ENCODE assay signal across 26 cellular contexts in genomic region chr5:5178580-5178979, GRCh38. TPM values are rescaled to one million over a fixed set of nuclear protein-coding genes. Genes with fewer than 3 reads are reported as not detected.
DNase-seq lines count a peak whose midpoint lies in the region; ATAC-seq and TF ChIP-seq lines count a peak whose summit lies in the region.
"Had no signal": no experiment of that assay in that cellular context is flagged by ENCODE, and none has a peak within 500 bp of the region (broad histone marks: within the 10 kb centered on the region; RNA-seq: fewer than 3 reads in every experiment).

No MANE protein-coding gene starts in this region.

- no peak overlapping the region for H2BK120ac ChIP-seq in mesenchymal stem cell (ENCODE audit: low read depth, low read length)

- peak overlapping the region; percentile 41; the same call in 1 of the 3 replicates for H3K4me3 Mint-ChIP-seq in GM23338
- H3K4me3 Mint-ChIP-seq in WTC11, result peak overlapping the region; percentile 54
- no peak overlapping the region for H3K4me3 Mint-ChIP-seq in activated CD4-positive, alpha-beta memory T cell treated with anti-CD3 and anti-CD28 coated beads, Interleukin-2, amount 10 ng/mL, durations not matched to agents 7 days and 5 days
- H3K4me3 Mint-ChIP-seq: CD8-positive, alpha-beta T cell had no signal

- H2BK15ac ChIP-seq in mesenchymal stem cell (ENCODE audit: low read depth, poor library complexity, severe bottlenecking), result no peak overlapping the region

- intact Hi-C loops in esophagus muscularis mucosa (cut with DNase I), result no loop called here

- H3K23ac ChIP-seq in mesenchymal stem cell (ENCODE audit: low read length in 2 of 2), result no peak overlapping the region

- DNase-seq in GM23338 (ENCODE audit: low spot score) (no peak), WTC11 (ENCODE audit: low spot score) (no peak), esophagus muscularis mucosa (ENCODE audit: extremely low spot score) (peak; percentile 57), mesenchymal stem cell (no peak), smooth muscle cell (lab: John Stamatoyannopoulos, UW; ENCODE audit: unreplicated experiment) (no peak)
- no peak for DNase-seq in activated CD4-positive, alpha-beta memory T cell treated with anti-CD3 and anti-CD28 coated beads, Interleukin-2, amount 10 ng/mL, durations not matched to agents 7 days and 5 days
- DNase-seq: 8988T; AML-193; C1 segment of cervical spinal cord; CD8-positive, alpha-beta T cell; DMS153; GOT3; KBM-7; NCI-H1092; NCI-H1436; NCI-H187 treated with DMSO at 0.1 percent for 48 hours; NCI-H2227 treated with DMSO at 0.1 percent for 48 hours; NCI-H510A; NK-92 treated with Interleukin-12 subunit alpha and Interleukin-12 subunit beta, amount 100 ng/mL, for 24 hours; SIG-M5; SK-N-SH had no signal

- peak overlapping the region; percentile 98 for H3K27ac Mint-ChIP-seq in GM23338
- peak overlapping the region; percentile 100 for H3K27ac Mint-ChIP-seq in WTC11
- no peak overlapping the region for H3K27ac Mint-ChIP-seq in activated CD4-positive, alpha-beta memory T cell treated with anti-CD3 and anti-CD28 coated beads, Interleukin-2, amount 10 ng/mL, durations not matched to agents 7 days and 5 days
- H3K27ac Mint-ChIP-seq: CD8-positive, alpha-beta T cell had no signal

- POLR2A ChIA-PET in WTC11 (lab: Charles Lee), result interaction anchor here (0.6 kb wide), 1 partner anchor 17 kb away, joined by 7 read pairs; no protein-coding TSS in a partner anchor
- POLR2A ChIA-PET in activated CD4-positive, alpha-beta memory T cell treated with anti-CD3 and anti-CD28 coated beads, Interleukin-2, amount 10 ng/mL, durations not matched to agents 7 days and 5 days (lab: Charles Lee), result no interaction called here

- H3K27ac ChIP-seq in GM23338 (ENCODE audit: low read depth), result peak overlapping the region; percentile 96
- H3K27ac ChIP-seq in esophagus muscularis mucosa (replicated peaks in 1 of 4), result no peak overlapping the region
- H3K27ac ChIP-seq in mesenchymal stem cell (ENCODE audit: low read length, poor library complexity, severe bottlenecking), result peak overlapping the region; percentile 30
- H3K27ac ChIP-seq in smooth muscle cell (ENCODE audit: low read depth), result no peak overlapping the region
- H3K27ac ChIP-seq: RWPE1 had no signal

- H3K27me3 ChIP-seq in GM23338 (ENCODE audit: insufficient read depth), result no peaks in the 10 kb centered on the region
- peaks cover 0 to 13% (median 0%) of the 10 kb centered on the region in 4 donors for H3K27me3 ChIP-seq in esophagus muscularis mucosa
- no peaks in the 10 kb centered on the region for H3K27me3 ChIP-seq in mesenchymal stem cell (ENCODE audit: control insufficient read depth in 1 of 2, insufficient read depth in 1 of 2, low read length in 2 of 2)
- H3K27me3 ChIP-seq in smooth muscle cell (ENCODE audit: low read depth), result peaks cover 3% of the 10 kb centered on the region

- H3K4me1 Mint-ChIP-seq in GM23338, result peaks cover 71% of the 10 kb centered on the region
- H3K4me1 Mint-ChIP-seq in WTC11, result peaks cover 84% of the 10 kb centered on the region
- no peaks in the 10 kb centered on the region for H3K4me1 Mint-ChIP-seq in activated CD4-positive, alpha-beta memory T cell treated with anti-CD3 and anti-CD28 coated beads, Interleukin-2, amount 10 ng/mL, durations not matched to agents 7 days and 5 days

- WGBS in esophagus muscularis mucosa, result 37% methylated on average over 2 of the region's 2 CpGs
- 77% methylated on average over 2 of the region's 2 CpGs for WGBS in mesenchymal stem cell
- 80% methylated on average over 2 of the region's 2 CpGs for WGBS in smooth muscle cell (ENCODE audit: low lambda C conversion rate)

- H3K36me3 Mint-ChIP-seq in GM23338 (ENCODE audit: low read depth) (peaks cover 22% of the 10 kb centered on the region), WTC11 (peaks cover 22% of the 10 kb centered on the region)
- no peaks in the 10 kb centered on the region for H3K36me3 Mint-ChIP-seq in activated CD4-positive, alpha-beta memory T cell treated with anti-CD3 and anti-CD28 coated beads, Interleukin-2, amount 10 ng/mL, durations not matched to agents 7 days and 5 days (ENCODE audit: low read depth)
- H3K36me3 Mint-ChIP-seq: CD8-positive, alpha-beta T cell had no signal

- H3K79me2 ChIP-seq in GM23338 (replicated peaks; ENCODE audit: insufficient read depth) (peaks cover 22% of the 10 kb centered on the region; the same call in 1 of the 2 replicates), smooth muscle cell (ENCODE audit: low read depth) (no peaks in the 10 kb centered on the region)

- H3K27me3 Mint-ChIP-seq in GM23338 (ENCODE audit: insufficient read depth, low read depth, poor library complexity) (peaks cover 9% of the 10 kb centered on the region), WTC11 (ENCODE audit: low read depth) (no peaks in the 10 kb centered on the region)
- H3K27me3 Mint-ChIP-seq in activated CD4-positive, alpha-beta memory T cell treated with anti-CD3 and anti-CD28 coated beads, Interleukin-2, amount 10 ng/mL, durations not matched to agents 7 days and 5 days, result peaks cover 9% of the 10 kb centered on the region

- no peak overlapping the region for H3K4ac ChIP-seq in mesenchymal stem cell (ENCODE audit: low read depth in 1 of 2, low read length in 2 of 2)

- peak overlapping the region; percentile 69 for H2BK5ac ChIP-seq in mesenchymal stem cell (ENCODE audit: low read depth, low read length, poor library complexity, severe bottlenecking)

- CTCF ChIA-PET in WTC11 (lab: Charles Lee), result interaction anchor here (1.0 kb wide), 1 partner anchor 38 kb away, joined by 3 read pairs; the partner anchor contains the start of gene ADAMTS16
- CTCF ChIA-PET in activated CD4-positive, alpha-beta memory T cell treated with anti-CD3 and anti-CD28 coated beads, Interleukin-2, amount 10 ng/mL, durations not matched to agents 7 days and 5 days (lab: Charles Lee), result no interaction called here

- H4K8ac ChIP-seq in mesenchymal stem cell (ENCODE audit: low read length), result no peak overlapping the region

- peaks cover 2% of the 10 kb centered on the region for H3K79me1 ChIP-seq in mesenchymal stem cell (replicated peaks; ENCODE audit: low read length, poor library complexity, severe bottlenecking)

- H2AFZ ChIP-seq in GM23338, result no peak overlapping the region
- H2AFZ ChIP-seq in mesenchymal stem cell (ENCODE audit: low read depth, low read length), result no peak overlapping the region
- H2AFZ ChIP-seq in smooth muscle cell (ENCODE audit: low read depth), result no peak overlapping the region

- no peak for TF ChIP-seq CTCF in GM23338 (conservative IDR thresholded peaks at IDR 0.05; ENCODE audit: low read depth in 2 of 2)
- no peak for TF ChIP-seq CTCF in WTC11 (IDR thresholded peaks at IDR 0.05)
- TF ChIP-seq CTCF in esophagus muscularis mucosa (IDR thresholded peaks at IDR 0.05), result no peak
- no peak for TF ChIP-seq CTCF in smooth muscle cell (IDR thresholded peaks at IDR 0.05; ENCODE audit: borderline replicate concordance, insufficient read depth, poor library complexity, severe bottlenecking)

- no peak overlapping the region for H3K18ac ChIP-seq in mesenchymal stem cell (ENCODE audit: low read depth in 1 of 2, low read length in 2 of 2)

- ATAC-seq in GM23338 (no peak), WTC11 (no peak), HG02642 (IDR thresholded peaks at IDR 0.05; ENCODE audit: poor library complexity, unreplicated experiment) (no peak), HG03354 (IDR thresholded peaks at IDR 0.05; ENCODE audit: poor library complexity, severe bottlenecking, unreplicated experiment) (no peak)
- ATAC-seq: CD8-positive, alpha-beta T cell had no signal

- H3K4me3 ChIP-seq in GM23338, result peak overlapping the region; percentile 15
- no peak overlapping the region for H3K4me3 ChIP-seq in esophagus muscularis mucosa
- H3K4me3 ChIP-seq in mesenchymal stem cell (ENCODE audit: insufficient read depth in 1 of 2, low read depth in 1 of 2, low read length in 2 of 2), result no peak overlapping the region
- no peak overlapping the region for H3K4me3 ChIP-seq in smooth muscle cell

- TF ChIP-seq POLR2A in esophagus muscularis mucosa (IDR thresholded peaks at IDR 0.05; ENCODE audit: low read depth), result no peak

- H3K9me3 ChIP-seq in esophagus muscularis mucosa, result peaks cover 0 to 6% (median 0%) of the 10 kb centered on the region in 4 donors
- no peaks in the 10 kb centered on the region for H3K9me3 ChIP-seq in mesenchymal stem cell (ENCODE audit: control insufficient read depth, low read length)
- no peaks in the 10 kb centered on the region for H3K9me3 ChIP-seq in smooth muscle cell (replicated peaks; ENCODE audit: low read depth)
- H3K9me3 ChIP-seq: SK-N-SH had no signal

- H3K9me2 ChIP-seq in GM23338 (ENCODE audit: insufficient read depth), result no peaks in the 10 kb centered on the region
- H3K9me2 ChIP-seq: SK-N-SH had no signal

- H3K36me3 ChIP-seq in GM23338 (ENCODE audit: insufficient read depth) (no peaks in the 10 kb centered on the region), esophagus muscularis mucosa (no peaks in the 10 kb centered on the region), mesenchymal stem cell (ENCODE audit: control insufficient read depth in 1 of 2, insufficient read depth in 2 of 2, low read depth in 1 of 2, low read length in 2 of 2) (peaks cover 0 to under 1% of the 10 kb centered on the region in 2 experiments), smooth muscle cell (ENCODE audit: low read depth) (no peaks in the 10 kb centered on the region)

- H2AK5ac ChIP-seq in mesenchymal stem cell (ENCODE audit: low read length, severe bottlenecking), result peak overlapping the region; percentile 0

- H3K4me1 ChIP-seq in GM23338 (ENCODE audit: insufficient read depth), result peaks cover 44% of the 10 kb centered on the region
- no peaks in the 10 kb centered on the region for H3K4me1 ChIP-seq in esophagus muscularis mucosa
- peaks cover 27% of the 10 kb centered on the region for H3K4me1 ChIP-seq in mesenchymal stem cell (ENCODE audit: control insufficient read depth, insufficient read depth, low read depth, low read length)
- peaks cover 27% of the 10 kb centered on the region for H3K4me1 ChIP-seq in smooth muscle cell (ENCODE audit: low read depth)

- H2BK12ac ChIP-seq in mesenchymal stem cell (ENCODE audit: low read length in 2 of 2), result no peak overlapping the region

- H3K9ac ChIP-seq in mesenchymal stem cell (ENCODE audit: low read length), result no peak overlapping the region
- no peak overlapping the region for H3K9ac ChIP-seq in smooth muscle cell (ENCODE audit: low read depth)
- H3K9ac ChIP-seq: SK-N-SH had no signal

- no peak overlapping the region for H3K14ac ChIP-seq in mesenchymal stem cell (ENCODE audit: low read length in 2 of 2)

- no peak overlapping the region for H4K91ac ChIP-seq in mesenchymal stem cell (ENCODE audit: low read length)

- no peak for TF ChIP-seq EP300 in esophagus muscularis mucosa (IDR thresholded peaks at IDR 0.05)

- peak overlapping the region; percentile 17 for H3K4me2 ChIP-seq in GM23338
- no peak overlapping the region for H3K4me2 ChIP-seq in mesenchymal stem cell (ENCODE audit: low read length, poor library complexity, severe bottlenecking)
- H3K4me2 ChIP-seq in smooth muscle cell, result no peak overlapping the region
- H3K4me2 ChIP-seq: SK-N-SH had no signal

- no peaks in the 10 kb centered on the region for H4K20me1 ChIP-seq in GM23338 (replicated peaks; ENCODE audit: insufficient read depth)
- H4K20me1 ChIP-seq in smooth muscle cell (ENCODE audit: low read depth), result no peaks in the 10 kb centered on the region

- H3F3A ChIP-seq in GM23338 (replicated peaks; ENCODE audit: low read depth), result peaks cover under 1% of the 10 kb centered on the region; the same call in 1 of the 2 replicates
- no peaks in the 10 kb centered on the region for H3F3A ChIP-seq in smooth muscle cell (ENCODE audit: low read depth)

- peaks cover 9% of the 10 kb centered on the region for H3K9me3 Mint-ChIP-seq in GM23338
- H3K9me3 Mint-ChIP-seq in WTC11, result peaks cover 13% of the 10 kb centered on the region
- H3K9me3 Mint-ChIP-seq in activated CD4-positive, alpha-beta memory T cell treated with anti-CD3 and anti-CD28 coated beads, Interleukin-2, amount 10 ng/mL, durations not matched to agents 7 days and 5 days, result no peaks in the 10 kb centered on the region
- H3K9me3 Mint-ChIP-seq: CD8-positive, alpha-beta T cell had no signal

RNA-seq across cellular contexts. Expression of gene ADAMTS16, which starts 38.5 kb away (rescaled TPM):
- 14.3 and 15.4 TPM in 2 replicates for total RNA-seq in GM23338 (2014; rRNA removed; shearing (Covaris generic))
- 2.8 and 3.8 TPM in 2 replicates for polyA plus RNA-seq in GM23338 (2016; fragmentation: Nextera tagmentation; extraction: Ambion mirVana)
- 30.1 to 34.6 TPM (median 30.7 TPM) in 3 replicates for total RNA-seq in WTC11 (2021)
- 1 to 10 TPM in 1 of 4 donors, under 1 TPM in 2, not detected in 1; 0.42 to 1.1 (median 0.50) TPM for total RNA-seq in esophagus muscularis mucosa
- polyA plus RNA-seq in mesenchymal stem cell (2013, experiment 1 of 2), result not detected
- not detected for polyA plus RNA-seq in mesenchymal stem cell (2013, experiment 2 of 2)
- not detected for total RNA-seq in activated CD4-positive, alpha-beta memory T cell treated with anti-CD3 and anti-CD28 coated beads, Interleukin-2, amount 10 ng/mL, durations not matched to agents 7 days and 5 days
- total RNA-seq in smooth muscle cell, result 6.0 and 6.2 TPM in 2 replicates
- polyA plus RNA-seq in smooth muscle cell, result 4.6 and 4.7 TPM in 2 replicates
- total RNA-seq: Calu3; CD8-positive, alpha-beta T cell; G401 had no signal
- polyA plus RNA-seq: SK-N-SH had no signal

Comparison
In these comparisons a context has a peak if more than half of its experiments do, and no peak if none do; other contexts are left out.
1. H3K27ac ChIP-seq: peak in GM23338 (single experiment) and mesenchymal stem cell (single experiment); none in esophagus muscularis mucosa (0 of 4) and smooth muscle cell (single experiment).